21 cellular contexts compared by ENCODE assay signal in genomic region chr15:29665441-29665985, GRCh38.
DNase-seq lines count a peak whose midpoint lies in the region; ATAC-seq, FAIRE-seq and TF ChIP-seq lines count a peak whose summit lies in the region.
"Had no signal": no experiment of that assay in that cellular context is flagged by ENCODE, and none has a peak within 500 bp of the region (broad histone marks: within the 10 kb centered on the region; RNA-seq: fewer than 3 reads in every experiment).

No MANE protein-coding gene starts in this region.

- no peak overlapping the region for H3K4ac ChIP-seq in mesenchymal stem cell (ENCODE audit: low read depth in 1 of 2, low read length in 2 of 2)

- no peak for TF ChIP-seq CTCF in astrocyte (IDR thresholded peaks at IDR 0.05; ENCODE audit: insufficient read depth, low read depth, low read length)
- no peak for TF ChIP-seq CTCF in fibroblast of pulmonary artery (IDR thresholded peaks at IDR 0.05; ENCODE audit: low read length, missing control alignments)
- TF ChIP-seq CTCF in left ventricle myocardium inferior (IDR thresholded peaks at IDR 0.05; ENCODE audit: borderline replicate concordance), result no peak

- no peak overlapping the region for H3K14ac ChIP-seq in mesenchymal stem cell (ENCODE audit: low read length in 2 of 2)

- H3K4me3 Mint-ChIP-seq in astrocyte (ENCODE audit: unreplicated experiment), result no peak overlapping the region
- H3K4me3 Mint-ChIP-seq: CD14-positive monocyte, H9 had no signal

- no peaks in the 10 kb centered on the region for H3K36me3 Mint-ChIP-seq in astrocyte (ENCODE audit: low read depth, unreplicated experiment)
- H3K36me3 Mint-ChIP-seq: CD14-positive monocyte had no signal

- H4K8ac ChIP-seq in mesenchymal stem cell (ENCODE audit: low read length), result no peak overlapping the region

- H3K27ac ChIP-seq in astrocyte (ENCODE audit: low read depth, low read length) (no peak overlapping the region), rectal smooth muscle tissue (ENCODE audit: low read depth, low read length) (no peak overlapping the region), mesenchymal stem cell (ENCODE audit: low read length, poor library complexity, severe bottlenecking) (no peak overlapping the region), left ventricle myocardium inferior (replicated peaks) (no peak overlapping the region)

- FAIRE-seq in astrocyte (lab: Jason Lieb, UNC), result peak; percentile 37
- FAIRE-seq: GM19239 had no signal

- H2AFZ ChIP-seq in astrocyte (ENCODE audit: low read depth, low read length) (no peak overlapping the region), mesenchymal stem cell (ENCODE audit: low read depth, low read length) (no peak overlapping the region)

- H3K9ac ChIP-seq in astrocyte (ENCODE audit: low read length) (no peak overlapping the region), rectal smooth muscle tissue (ENCODE audit: low read length) (no peak overlapping the region), mesenchymal stem cell (ENCODE audit: low read length) (no peak overlapping the region)

- H3K27me3 ChIP-seq in astrocyte (ENCODE audit: insufficient read depth, low read length) (no peaks in the 10 kb centered on the region), rectal smooth muscle tissue (ENCODE audit: control insufficient read depth, insufficient read depth, low read length) (no peaks in the 10 kb centered on the region), mesenchymal stem cell (ENCODE audit: control insufficient read depth in 1 of 2, insufficient read depth in 1 of 2, low read length in 2 of 2) (peaks cover 10 to 25% of the 10 kb centered on the region in 2 experiments), left ventricle myocardium inferior (ENCODE audit: low read depth) (peaks cover 23% of the 10 kb centered on the region)

- DNase-seq in AG20443 (ENCODE audit: low spot score) (peak; percentile 52), astrocyte (ENCODE audit: low read depth) (no peak), fibroblast of pulmonary artery (ENCODE audit: low read depth) (peak; percentile 30), mesenchymal stem cell (no peak), left ventricle myocardium inferior (no peak), ureter (ENCODE audit: low spot score) (no peak)
- DNase-seq: COR-L47; DMS153; H9; IMR-90; NCI-H1105; NCI-H1694 treated with DMSO at 0.1 percent for 48 hours; NCI-H2107; NCI-H226; NCI-H69; NK-92 treated with Interleukin-12 subunit alpha and Interleukin-12 subunit beta, amount 100 ng/mL, for 24 hours; SIG-M5 had no signal

- H3K4me1 Mint-ChIP-seq in astrocyte (ENCODE audit: low read depth, unreplicated experiment), result peaks cover 17% of the 10 kb centered on the region
- H3K4me1 Mint-ChIP-seq: CD14-positive monocyte had no signal

- no peaks in the 10 kb centered on the region for H3K79me2 ChIP-seq in astrocyte (ENCODE audit: insufficient read depth, low read length)

- H4K91ac ChIP-seq in mesenchymal stem cell (ENCODE audit: low read length), result no peak overlapping the region

- no peak overlapping the region for H3K23ac ChIP-seq in mesenchymal stem cell (ENCODE audit: low read length in 2 of 2)

- WGBS in mesenchymal stem cell, result 63% methylated on average over 8 of the region's 13 CpGs

- no peaks in the 10 kb centered on the region for H3K79me1 ChIP-seq in mesenchymal stem cell (replicated peaks; ENCODE audit: low read length, poor library complexity, severe bottlenecking)

- H3K4me3 ChIP-seq in astrocyte (ENCODE audit: insufficient read depth, low read depth, low read length) (no peak overlapping the region), fibroblast of pulmonary artery (replicated peaks; ENCODE audit: low read depth, low read length) (no peak overlapping the region), rectal smooth muscle tissue (ENCODE audit: low read length) (peak overlapping the region; percentile 8), mesenchymal stem cell (ENCODE audit: insufficient read depth in 1 of 2, low read depth in 1 of 2, low read length in 2 of 2) (no peak overlapping the region), left ventricle myocardium inferior (no peak overlapping the region)

- no peaks in the 10 kb centered on the region for H3K9me3 Mint-ChIP-seq in astrocyte (ENCODE audit: unreplicated experiment)
- H3K9me3 Mint-ChIP-seq: H9 had no signal

- intact Hi-C loops in left ventricle myocardium inferior (cut with micrococcal nuclease), result loop anchor here (10.0 kb wide), 1 partner anchor 399 kb away; no protein-coding TSS in a partner anchor

- H3K4me2 ChIP-seq in astrocyte (ENCODE audit: low read length) (no peak overlapping the region), mesenchymal stem cell (ENCODE audit: low read length, poor library complexity, severe bottlenecking) (no peak overlapping the region)

- no peak overlapping the region for H2BK120ac ChIP-seq in mesenchymal stem cell (ENCODE audit: low read depth, low read length)

- H3K9me3 ChIP-seq in astrocyte (ENCODE audit: insufficient read depth, low read depth, low read length) (no peaks in the 10 kb centered on the region), mesenchymal stem cell (ENCODE audit: control insufficient read depth, low read length) (no peaks in the 10 kb centered on the region), left ventricle myocardium inferior (replicated peaks) (no peaks in the 10 kb centered on the region)

- H3K36me3 ChIP-seq in astrocyte (ENCODE audit: insufficient read depth, low read length), result no peaks in the 10 kb centered on the region
- H3K36me3 ChIP-seq in rectal smooth muscle tissue (ENCODE audit: control insufficient read depth, insufficient read depth, low read length), result no peaks in the 10 kb centered on the region
- H3K36me3 ChIP-seq in mesenchymal stem cell (ENCODE audit: control insufficient read depth in 1 of 2, insufficient read depth in 2 of 2, low read depth in 1 of 2, low read length in 2 of 2), result no peaks in the 10 kb centered on the region
- H3K36me3 ChIP-seq in left ventricle myocardium inferior, result no peaks in the 10 kb centered on the region

- no peak overlapping the region for H2BK15ac ChIP-seq in mesenchymal stem cell (ENCODE audit: low read depth, poor library complexity, severe bottlenecking)

- H2AK5ac ChIP-seq in mesenchymal stem cell (ENCODE audit: low read length, severe bottlenecking), result no peak overlapping the region

- no peak overlapping the region for H3K18ac ChIP-seq in mesenchymal stem cell (ENCODE audit: low read depth in 1 of 2, low read length in 2 of 2)

- H3K27ac Mint-ChIP-seq in astrocyte (ENCODE audit: unreplicated experiment), result no peak overlapping the region
- H3K27ac Mint-ChIP-seq: CD14-positive monocyte had no signal

- peaks cover 11% of the 10 kb centered on the region for H3K4me1 ChIP-seq in astrocyte (ENCODE audit: insufficient read depth, low read length)
- peaks cover 2% of the 10 kb centered on the region for H3K4me1 ChIP-seq in rectal smooth muscle tissue (ENCODE audit: control insufficient read depth, insufficient read depth, low read length)
- H3K4me1 ChIP-seq in mesenchymal stem cell (ENCODE audit: control insufficient read depth, insufficient read depth, low read depth, low read length), result peaks cover 8% of the 10 kb centered on the region
- H3K4me1 ChIP-seq in left ventricle myocardium inferior, result no peaks in the 10 kb centered on the region

- no peak for ATAC-seq in HG02623 (IDR thresholded peaks at IDR 0.05; ENCODE audit: unreplicated experiment)

- no peak overlapping the region for H2BK5ac ChIP-seq in mesenchymal stem cell (ENCODE audit: low read depth, low read length, poor library complexity, severe bottlenecking)

- H4K20me1 ChIP-seq in astrocyte (ENCODE audit: insufficient read depth, low read length), result no peaks in the 10 kb centered on the region

- H3K27me3 Mint-ChIP-seq in astrocyte (ENCODE audit: low read depth, unreplicated experiment), result peaks cover 5% of the 10 kb centered on the region

- no peak overlapping the region for H2BK12ac ChIP-seq in mesenchymal stem cell (ENCODE audit: low read length in 2 of 2)

Comparison
In these comparisons a context has a peak if more than half of its experiments do, and no peak if none do; other contexts are left out.
1. DNase-seq: peak in AG20443 (single experiment) and fibroblast of pulmonary artery (single experiment); none in astrocyte (single experiment), mesenchymal stem cell (single experiment), left ventricle myocardium inferior (single experiment) and ureter (single experiment).